Comparison of ENCODE assay signal across 22 cellular contexts in the genomic region with DNA sequence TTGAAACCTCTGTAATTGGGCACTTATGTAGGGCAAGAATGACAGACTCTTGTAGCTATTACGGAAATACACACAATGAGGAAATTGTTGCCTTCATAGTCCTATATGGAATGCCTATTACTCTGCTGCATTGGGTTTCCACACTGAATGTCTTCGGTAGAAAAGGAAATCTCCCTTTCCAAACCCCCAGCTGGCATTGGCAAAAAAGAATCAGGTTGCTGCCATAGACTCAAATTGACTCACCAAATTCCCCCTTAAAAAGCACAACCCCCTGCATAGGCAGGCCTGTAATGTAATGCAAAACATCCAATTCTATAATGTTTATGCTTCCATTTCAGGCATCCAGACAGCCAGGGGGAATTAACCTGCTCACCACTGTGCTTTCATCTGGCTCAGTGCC. TPM values are rescaled to one million over a fixed set of nuclear protein-coding genes. Genes with fewer than 3 reads are reported as not detected.
A peak's percentile ranks its signal among the peaks of the same experiment; 100 is the strongest.
DNase-seq lines count a peak whose midpoint lies in the region; ATAC-seq and TF ChIP-seq lines count a peak whose summit lies in the region.
"Had no signal": no experiment of that assay in that cellular context is flagged by ENCODE, and none has a peak within 500 bp of the region (broad histone marks: within the 10 kb centered on the region; RNA-seq: fewer than 3 reads in every experiment).

No MANE protein-coding gene starts in this region.

- peak; percentile 68 for ATAC-seq in omental fat pad (ENCODE audit: low FRiP score)
- ATAC-seq: GM12878 had no signal

- in situ Hi-C loops in G401 (cut with HindIII; ENCODE audit: low sequenced_read_pairs): no loop called here

- peak; percentile 61 for DNase-seq in G401 (ENCODE audit: low spot score)
- peak; percentile 9 for DNase-seq in H7
- DNase-seq in cerebellar cortex (ENCODE audit: low spot score): peak; percentile 54
- no peak for DNase-seq in omental fat pad (ENCODE audit: low spot score)
- no peak for DNase-seq in HK-2 (ENCODE audit: unreplicated experiment)
- no peak for DNase-seq in stimulated activated CD8-positive, alpha-beta memory T cell treated with anti-CD3 and anti-CD28 coated beads, Interleukin-4, amount 100 ng/mL, for 48 hours
- DNase-seq in activated gamma-delta T cell (lab: John Stamatoyannopoulos, UW): no peak
- DNase-seq: 8988T; ACHN; AML-193; BE2C; CD4-positive, alpha-beta T cell; CD8-positive, alpha-beta memory T cell; DMS153; DND-41; GDM1; GM23248; HFFc6 had no signal

- no peaks in the 10 kb centered on the region; the same call in 1 of the 2 replicates for H3K27me3 ChIP-seq in H7 (ENCODE audit: control insufficient read depth, insufficient read depth, low read length)
- H3K27me3 ChIP-seq: BLaER1 treated with 17β-estradiol and CSF1 and Interleukin-3, amounts not matched to agents 10 nM and 100 nM had no signal

- H3K36me3 ChIP-seq in H7 (replicated peaks; ENCODE audit: control insufficient read depth, insufficient read depth, low read length): no peaks in the 10 kb centered on the region
- H3K36me3 ChIP-seq: BE2C; BLaER1 treated with 17β-estradiol and CSF1 and Interleukin-3, amounts not matched to agents 10 nM and 100 nM; HAP-1 had no signal

- no peak overlapping the region for H3K4me3 ChIP-seq in H7 (ENCODE audit: insufficient read depth, low read depth, low read length)
- H3K4me3 ChIP-seq: A549; BLaER1 treated with 17β-estradiol and CSF1 and Interleukin-3, amounts not matched to agents 10 nM and 100 nM; GM12878; GM23248; HAP-1 had no signal

- no peak for TF ChIP-seq CTCF in omental fat pad (IDR thresholded peaks at IDR 0.05)

RNA-seq across cellular contexts. Expression of gene NTRK3, which starts 44.8 kb away (rescaled TPM):
- total RNA-seq in G401 (2014; rRNA removed; shearing (Covaris generic)): 2.5 and 6.8 TPM in 2 replicates
- 2.3 and 3.5 TPM in 2 replicates for total RNA-seq in H7 (2014; rRNA removed; shearing (Covaris generic))
- total RNA-seq in omental fat pad: 1 to 10 TPM in 3 of 4 donors, under 1 TPM in 1; 0.75 to 5.2 (median 3.6) TPM
- total RNA-seq: GM12878, GM23248 had no signal

Comparison
In these comparisons a context has a peak if more than half of its experiments do, and no peak if none do; other contexts are left out.
1. DNase-seq: peak in G401 (single experiment), H7 (single experiment) and cerebellar cortex (single experiment); none in omental fat pad (single experiment), HK-2 (single experiment), stimulated activated CD8-positive, alpha-beta memory T cell treated with anti-CD3 and anti-CD28 coated beads, Interleukin-4, amount 100 ng/mL, for 48 hours (single experiment) and activated gamma-delta T cell (single experiment).